In the genomic region with DNA sequence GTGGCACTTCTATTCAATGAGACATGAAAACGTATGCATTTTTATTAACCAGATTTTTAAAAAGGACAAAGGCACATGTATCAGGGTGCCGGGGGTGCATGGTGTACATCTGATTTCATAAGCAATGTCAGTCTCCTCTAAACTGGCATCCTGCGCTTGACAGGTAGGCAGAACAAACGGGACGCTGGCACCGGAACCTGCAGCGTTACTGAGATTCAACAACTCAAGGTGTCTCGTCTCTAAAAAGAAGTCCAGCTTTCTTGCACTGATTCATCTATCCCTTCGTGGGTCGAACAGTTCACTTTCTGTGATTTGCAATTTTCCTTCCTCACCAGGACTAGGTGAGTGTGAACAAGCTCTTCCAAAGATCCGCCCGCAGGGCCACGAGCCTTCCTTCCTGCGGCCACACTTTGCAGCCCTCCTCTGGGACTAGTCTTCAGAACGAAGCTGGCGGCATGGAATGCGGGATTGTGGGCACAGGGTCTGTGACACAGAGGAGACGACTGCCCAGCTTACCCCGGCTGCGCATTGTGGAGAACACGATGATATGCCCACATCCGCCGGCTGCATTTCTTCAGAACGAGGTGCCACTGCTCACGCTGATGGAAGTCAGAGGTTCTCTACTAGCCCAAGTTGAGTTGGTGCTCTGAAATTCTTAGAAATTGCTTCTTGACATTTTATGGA, we compare ENCODE assay signal across 14 cellular contexts. TPM values are rescaled to one million over a fixed set of nuclear protein-coding genes. Genes with fewer than 3 reads are reported as not detected.
"Had no signal": no experiment of that assay in that cellular context is flagged by ENCODE, and none has a peak within 500 bp of the region (broad histone marks: within the 10 kb centered on the region; RNA-seq: fewer than 3 reads in every experiment).

No MANE protein-coding gene starts in this region.

- H3K27ac Mint-ChIP-seq: activated CD4-positive, alpha-beta T cell treated with anti-CD3 and anti-CD28 coated beads, Interleukin-2, amount 10 ng/mL, durations not matched to agents 7 days and 5 days; activated naive CD4-positive, alpha-beta T cell treated with anti-CD3 and anti-CD28 coated beads, Interleukin-2, amount 10 ng/mL, durations not matched to agents 7 days and 5 days; dendritic cell treated with granulocyte-macrophage colony-stimulating factor and Interleukin-4, amounts not matched to agents 40 ng/mL and 50 ng/mL, for 4 days; stimulated activated memory B cell treated with anti-CD40 and anti-IgM and Interleukin-4, amounts not matched to agents 10 μg/mL and 1 μg/mL and 100 μg/mL, for 72 hours; T-helper 1 cell treated with Interleukin-12 subunit alpha and Interleukin-12 subunit beta and Interleukin-4 antibody, amounts not matched to agents 30 μg/mL and 1 μg/mL, for 36 hours; type B pancreatic cell had no signal

- DNase-seq: activated CD4-positive, alpha-beta T cell treated with anti-CD3 and anti-CD28 coated beads, Interleukin-2, amount 10 ng/mL, durations not matched to agents 7 days and 5 days; activated naive CD4-positive, alpha-beta T cell treated with anti-CD3 and anti-CD28 coated beads, Interleukin-2, amount 10 ng/mL, durations not matched to agents 7 days and 5 days; effector memory CD4-positive, alpha-beta T cell; esophagus squamous epithelium; stimulated activated CD4-positive, alpha-beta T cell treated with anti-CD3 and anti-CD28 coated beads, Interleukin-4, amount 100 ng/mL, for 4 hours; testis had no signal

- H3K9ac ChIP-seq: parathyroid adenoma had no signal

- H3K4me3 Mint-ChIP-seq: activated CD4-positive, alpha-beta T cell treated with anti-CD3 and anti-CD28 coated beads, Interleukin-2, amount 10 ng/mL, durations not matched to agents 7 days and 5 days; activated naive CD4-positive, alpha-beta T cell treated with anti-CD3 and anti-CD28 coated beads, Interleukin-2, amount 10 ng/mL, durations not matched to agents 7 days and 5 days; dendritic cell treated with granulocyte-macrophage colony-stimulating factor and Interleukin-4, amounts not matched to agents 40 ng/mL and 50 ng/mL, for 4 days; naive thymus-derived CD4-positive, alpha-beta T cell; stimulated activated memory B cell treated with anti-CD40 and anti-IgM and Interleukin-4, amounts not matched to agents 10 μg/mL and 1 μg/mL and 100 μg/mL, for 72 hours; T-helper 1 cell treated with Interleukin-12 subunit alpha and Interleukin-12 subunit beta and Interleukin-4 antibody, amounts not matched to agents 30 μg/mL and 1 μg/mL, for 36 hours; type B pancreatic cell had no signal

- H3K4me3 ChIP-seq: esophagus squamous epithelium, right lobe of liver, testis had no signal

- H3K27ac ChIP-seq: esophagus squamous epithelium, parathyroid adenoma, right lobe of liver, testis had no signal

- H3K4me1 ChIP-seq: esophagus squamous epithelium, parathyroid adenoma, right lobe of liver, testis had no signal

- ATAC-seq: naive thymus-derived CD4-positive, alpha-beta T cell; stimulated activated memory B cell treated with anti-CD40 and anti-IgM and Interleukin-4, amounts not matched to agents 10 μg/mL and 1 μg/mL and 100 μg/mL, for 72 hours had no signal

- H3K79me2 ChIP-seq: parathyroid adenoma had no signal

- H3K36me3 Mint-ChIP-seq: activated naive CD4-positive, alpha-beta T cell treated with anti-CD3 and anti-CD28 coated beads, Interleukin-2, amount 10 ng/mL, durations not matched to agents 7 days and 5 days; type B pancreatic cell had no signal

- H2AFZ ChIP-seq: parathyroid adenoma had no signal

- H3K36me3 ChIP-seq: esophagus squamous epithelium, right lobe of liver had no signal

- H3K9me3 ChIP-seq: esophagus squamous epithelium, right lobe of liver, testis had no signal

- H3K27me3 ChIP-seq: testis had no signal

- H3K4me1 Mint-ChIP-seq: activated CD4-positive, alpha-beta T cell treated with anti-CD3 and anti-CD28 coated beads, Interleukin-2, amount 10 ng/mL, durations not matched to agents 7 days and 5 days; activated naive CD4-positive, alpha-beta T cell treated with anti-CD3 and anti-CD28 coated beads, Interleukin-2, amount 10 ng/mL, durations not matched to agents 7 days and 5 days; naive thymus-derived CD4-positive, alpha-beta T cell; stimulated activated memory B cell treated with anti-CD40 and anti-IgM and Interleukin-4, amounts not matched to agents 10 μg/mL and 1 μg/mL and 100 μg/mL, for 72 hours had no signal

RNA-seq across cellular contexts. Expression of a gene that starts 7.2 kb away (rescaled TPM):
- total RNA-seq: lower leg skin, right lobe of liver had no signal
- polyA plus RNA-seq: naive thymus-derived CD4-positive, alpha-beta T cell had no signal
